ENCODE assay signal across 25 cellular contexts in genomic region chr14:94483729-94484275, GRCh38. TPM values are rescaled to one million over a fixed set of nuclear protein-coding genes. Genes with fewer than 3 reads are reported as not detected.
DNase-seq lines count a peak whose midpoint lies in the region; ATAC-seq and TF ChIP-seq lines count a peak whose summit lies in the region.
"Had no signal": no experiment of that assay in that cellular context is flagged by ENCODE, and none has a peak within 500 bp of the region (broad histone marks: within the 10 kb centered on the region; RNA-seq: fewer than 3 reads in every experiment).

No MANE protein-coding gene starts in this region.

- no peaks in the 10 kb centered on the region for H3K27me3 ChIP-seq in Karpas-422 (ENCODE audit: low read length)
- H3K27me3 ChIP-seq in brain microvascular endothelial cell (replicated peaks): no peaks in the 10 kb centered on the region

- H3K4me2 ChIP-seq in Karpas-422 (ENCODE audit: low read depth, low read length, poor library complexity, severe bottlenecking): peak overlapping the region; percentile 64
- H3K4me2 ChIP-seq: GM23338 had no signal

- H3K9me2 ChIP-seq in Karpas-422 (replicated peaks; ENCODE audit: insufficient read depth, low read length): no peaks in the 10 kb centered on the region

- H3K9me3 ChIP-seq in Karpas-422 (ENCODE audit: low read length): peaks cover under 1% of the 10 kb centered on the region

- ATAC-seq in GM19395 (IDR thresholded peaks at IDR 0.05; ENCODE audit: unreplicated experiment): no peak
- ATAC-seq: GM23338, heart right ventricle had no signal

- in situ Hi-C loops in brain microvascular endothelial cell (cut with HindIII; ENCODE audit: low pct_ligation_motif_present, low sequenced_read_pairs): no loop called here

- peak overlapping the region; percentile 9 for H3K9ac ChIP-seq in Karpas-422 (ENCODE audit: low read length)

- no peak overlapping the region for H2AFZ ChIP-seq in Karpas-422 (ENCODE audit: low read length)
- H2AFZ ChIP-seq: GM23338 had no signal

- H3K4me1 ChIP-seq in Karpas-422 (ENCODE audit: low read length): peaks cover 65% of the 10 kb centered on the region

- H3K36me3 ChIP-seq in Karpas-422 (ENCODE audit: insufficient read depth, low read length): peaks cover 2% of the 10 kb centered on the region; the same call in 1 of the 2 replicates
- H3K36me3 ChIP-seq in brain microvascular endothelial cell (replicated peaks): no peaks in the 10 kb centered on the region
- H3K36me3 ChIP-seq: heart right ventricle, tibial nerve had no signal

- no peaks in the 10 kb centered on the region for H3K79me2 ChIP-seq in Karpas-422 (ENCODE audit: low read length)

- no peak for TF ChIP-seq CTCF in brain microvascular endothelial cell (IDR thresholded peaks at IDR 0.05; ENCODE audit: low read depth, low read length, missing control alignments)

- peak overlapping the region; percentile 89 for H3K27ac ChIP-seq in Karpas-422 (ENCODE audit: low read length)
- H3K27ac ChIP-seq in brain microvascular endothelial cell: peak overlapping the region; percentile 80
- H3K27ac ChIP-seq: heart right ventricle, RWPE1, tibial nerve had no signal

- peak overlapping the region; percentile 24; the same call in 1 of the 2 replicates for H3K4me3 ChIP-seq in Karpas-422 (ENCODE audit: low read length)
- H3K4me3 ChIP-seq in brain microvascular endothelial cell (ENCODE audit: low read depth, low read length): no peak overlapping the region
- H3K4me3 ChIP-seq: GM23338, heart right ventricle, tibial nerve had no signal

- DNase-seq in EL (peak; percentile 71), Karpas-422 (no peak), brain microvascular endothelial cell (peak; percentile 66), non-pigmented ciliary epithelial cell (ENCODE audit: low read depth) (peak; percentile 37), HuH-7 (ENCODE audit: low spot score) (no peak), NCI-H187 treated with DMSO at 0.1 percent for 48 hours (lab: John Stamatoyannopoulos, UW) (no peak), GF-D8 (lab: John Stamatoyannopoulos, UW) (no peak)
- DNase-seq: activated CD4-positive, alpha-beta T cell treated with anti-CD3 and anti-CD28 coated beads for 1 hour; activated naive CD8-positive, alpha-beta T cell treated with anti-CD3 and anti-CD28 coated beads for 36 hours; AML-193; COR-L47; heart right ventricle; Kasumi-1; NCI-H1105 treated with DMSO at 0.1 percent for 48 hours; NCI-H2107; stimulated activated CD4-positive, alpha-beta T cell treated with anti-CD3 and anti-CD28 coated beads, Interleukin-4, amount 100 ng/mL, for 1 hour had no signal

- no peaks in the 10 kb centered on the region for H4K20me1 ChIP-seq in Karpas-422 (ENCODE audit: insufficient read depth, low read depth, low read length)

RNA-seq across cellular contexts. Expression of gene SERPINA9, which starts 7.8 kb away (rescaled TPM):
- 164 and 182 TPM in 2 replicates for total RNA-seq in Karpas-422 (2014; rRNA removed; shearing (Covaris generic); ENCODE audit: low replicate concordance)
- total RNA-seq: activated naive CD8-positive, alpha-beta T cell treated with anti-CD3 and anti-CD28 coated beads for 36 hours; activated T-helper 2 cell treated with anti-CD3 and anti-CD28 coated beads, Interferon-gamma antibody, Interleukin-2, Interleukin-4, amounts not matched to agents 10 μg/mL and 5 μg/mL and 100 μg/mL, durations not matched to agents 14 hours and 24 hours and 36 hours; G401; GM23338; heart right ventricle; mucosa of gallbladder; neural crest cell; pulmonary artery endothelial cell; tibial nerve had no signal

RNA-seq across cellular contexts. Expression of gene SERPINA12, which starts 25.5 kb away (rescaled TPM):
- total RNA-seq in Karpas-422 (2014; rRNA removed; shearing (Covaris generic); ENCODE audit: low replicate concordance): not detected in 2 replicates
- total RNA-seq: activated naive CD8-positive, alpha-beta T cell treated with anti-CD3 and anti-CD28 coated beads for 36 hours; activated T-helper 2 cell treated with anti-CD3 and anti-CD28 coated beads, Interferon-gamma antibody, Interleukin-2, Interleukin-4, amounts not matched to agents 10 μg/mL and 5 μg/mL and 100 μg/mL, durations not matched to agents 14 hours and 24 hours and 36 hours; G401; GM23338; heart right ventricle; mucosa of gallbladder; neural crest cell; pulmonary artery endothelial cell; tibial nerve had no signal

RNA-seq across cellular contexts. Expression of gene SERPINA11, which starts 31.2 kb away (rescaled TPM):
- 0.97 and 1.4 TPM in 2 replicates for total RNA-seq in Karpas-422 (2014; rRNA removed; shearing (Covaris generic); ENCODE audit: low replicate concordance)
- total RNA-seq: activated naive CD8-positive, alpha-beta T cell treated with anti-CD3 and anti-CD28 coated beads for 36 hours; activated T-helper 2 cell treated with anti-CD3 and anti-CD28 coated beads, Interferon-gamma antibody, Interleukin-2, Interleukin-4, amounts not matched to agents 10 μg/mL and 5 μg/mL and 100 μg/mL, durations not matched to agents 14 hours and 24 hours and 36 hours; G401; heart right ventricle; neural crest cell; pulmonary artery endothelial cell; tibial nerve had no signal

Comparison
In these comparisons a context has a peak if more than half of its experiments do, and no peak if none do; other contexts are left out.
1. DNase-seq: peak in EL (single experiment), brain microvascular endothelial cell (single experiment) and non-pigmented ciliary epithelial cell (single experiment); none in Karpas-422 (single experiment), HuH-7 (single experiment), NCI-H187 treated with DMSO at 0.1 percent for 48 hours (single experiment) and GF-D8 (single experiment).